ENCODE assay signal across 8 cellular contexts in the genomic region with DNA sequence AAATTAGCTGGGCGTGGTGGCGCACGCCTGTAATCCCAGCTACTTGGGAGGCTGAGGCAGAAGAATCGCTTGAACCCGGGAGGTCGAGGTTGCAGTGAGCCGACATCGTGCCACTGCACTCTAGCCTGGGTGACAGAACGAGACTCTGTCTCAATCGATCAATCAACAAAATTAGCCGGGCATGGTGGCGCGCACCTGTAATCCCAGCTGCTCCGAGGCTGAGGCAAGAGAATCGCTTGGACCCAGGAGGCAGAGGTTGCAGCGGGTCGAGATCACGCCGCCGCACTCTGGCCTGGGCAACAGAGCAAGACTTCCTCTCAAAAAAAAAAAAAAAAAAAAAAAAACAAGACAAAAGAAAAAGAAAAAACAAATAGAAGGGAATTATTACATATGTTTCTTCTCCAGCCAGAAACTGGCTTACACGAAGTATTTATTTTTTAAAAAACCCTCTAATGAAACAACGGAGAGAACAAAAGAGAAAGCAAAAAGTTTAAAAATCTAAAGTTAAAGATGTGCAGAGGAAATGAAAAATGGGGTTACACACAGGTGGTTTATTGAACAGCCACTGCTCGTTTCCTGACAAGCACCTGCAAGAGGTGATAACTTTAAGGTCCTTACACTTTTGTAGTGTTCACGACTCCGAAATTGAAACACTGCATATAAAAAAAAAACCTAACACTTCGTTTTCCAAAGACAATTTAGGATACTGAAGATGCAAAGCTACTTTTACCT. TPM values are rescaled to one million over a fixed set of nuclear protein-coding genes. Genes with fewer than 3 reads are reported as not detected.
A peak's percentile ranks its signal among the peaks of the same experiment; 100 is the strongest.
DNase-seq lines count a peak whose midpoint lies in the region; ATAC-seq and TF ChIP-seq lines count a peak whose summit lies in the region.

No MANE protein-coding gene starts in this region.

- no peaks in the 10 kb centered on the region for H3K36me3 ChIP-seq in adrenal gland (replicated peaks in 1 of 2)
- peaks cover 0 to 2% of the 10 kb centered on the region in 2 donors for H3K36me3 ChIP-seq in vagina

- H3K27ac ChIP-seq in AG04450 (ENCODE audit: low read depth, low read length) (no peak overlapping the region), adrenal gland (peak overlapping the region in 3 of 5 donors; percentile 76 to 91 (median 87)), vagina (peak overlapping the region; percentile 91)

- CTCF ChIA-PET in AG04450 (lab: Charles Lee) = interaction anchor here (0.5 to 3.4 kb wide), 5 partner anchors 81 to 1121 kb away, joined by 3 to 24 read pairs (median 7); partner anchors contain the start of gene ZNHIT3

- ATAC-seq in memory B cell (ENCODE audit: low read depth) = peak; percentile 37
- no peak for ATAC-seq in HG02884 (IDR thresholded peaks at IDR 0.05; ENCODE audit: unreplicated experiment)

- TF ChIP-seq CTCF in AG04450 (IDR thresholded peaks at IDR 0.05; ENCODE audit: low read depth, low read length) (no peak), adrenal gland (IDR thresholded peaks at IDR 0.05) (no peak), vagina (IDR thresholded peaks at IDR 0.05) (no peak)

- peak overlapping the region; percentile 97 for H3K4me3 Mint-ChIP-seq in memory B cell

- H3K27me3 ChIP-seq in AG04450 (ENCODE audit: control insufficient read depth, insufficient read depth, low read length) (no peaks in the 10 kb centered on the region), adrenal gland (no peaks in the 10 kb centered on the region), vagina (no peaks in the 10 kb centered on the region)

- no peaks in the 10 kb centered on the region for H3K9me3 Mint-ChIP-seq in memory B cell

- no peaks in the 10 kb centered on the region for H3K27me3 Mint-ChIP-seq in memory B cell

- H3K4me1 ChIP-seq in adrenal gland (replicated peaks in 1 of 2) (peaks cover 5 to 41% of the 10 kb centered on the region in 2 donors), vagina (peaks cover 52% of the 10 kb centered on the region)

- WGBS in adrenal gland, 4 donors = 71 to 75% (median 72%) methylated on average over 21 to 26 of the region's 26 CpGs

- TF ChIP-seq POLR2A in adrenal gland (IDR thresholded peaks at IDR 0.05) (no peak), vagina (IDR thresholded peaks at IDR 0.05) (no peak)

- H3K27ac Mint-ChIP-seq in memory B cell = peak overlapping the region; percentile 89

- peak overlapping the region; percentile 88 for H3K4me3 ChIP-seq in AG04450 (ENCODE audit: low read depth, low read length)
- H3K4me3 ChIP-seq in Jurkat, Clone E6-1 (ENCODE audit: low read length) = peak overlapping the region; percentile 86
- H3K4me3 ChIP-seq in adrenal gland = peak overlapping the region in 1 of 4 donors; percentile 82
- peak overlapping the region; percentile 84 to 92 for H3K4me3 ChIP-seq in vagina

- intact Hi-C loops in adrenal gland (cut with DNase I) (no loop called here), vagina (cut with DNase I) (no loop called here)

- peaks cover 21% of the 10 kb centered on the region for H3K4me1 Mint-ChIP-seq in memory B cell

- H3K9me3 ChIP-seq in AG04450 (ENCODE audit: control insufficient read depth, insufficient read depth, low read length) = peaks cover 4% of the 10 kb centered on the region; the same call in 1 of the 2 replicates
- no peaks in the 10 kb centered on the region for H3K9me3 ChIP-seq in adrenal gland (replicated peaks in 1 of 3)
- no peaks in the 10 kb centered on the region for H3K9me3 ChIP-seq in vagina

- DNase-seq in AG04450 (ENCODE audit: low read depth, low spot score) (no peak), adrenal gland (no peak), memory B cell (ENCODE audit: low spot score in 2 of 2) (peak; percentile 17 to 40), vagina (ENCODE audit: extremely low spot score in 2 of 2) (no peak), HuH-7 (ENCODE audit: low spot score) (no peak), NCI-H2171 (lab: John Stamatoyannopoulos, UW) (no peak)
- DNase-seq in Jurkat, Clone E6-1 (ENCODE audit: low read depth, low spot score) = peak; percentile 70

- POLR2A ChIA-PET in AG04450 (lab: Yijun Ruan, JAX) = interaction anchor here (0.6 to 2.0 kb wide), 2 partner anchors 209 to 265 kb away, joined by 4 to 10 read pairs; no protein-coding TSS in a partner anchor

- H3K36me3 Mint-ChIP-seq in memory B cell = peaks cover 8% of the 10 kb centered on the region

RNA-seq across cellular contexts. Expression of gene SYNRG, which starts 1.4 kb away (rescaled TPM):
- polyA plus RNA-seq in AG04450 (2011; rRNA removed) (24.9 and 26.2 TPM in 2 replicates), adrenal gland (10 to 100 TPM in 2 of 3 donors, 1 to 10 TPM in 1; 8.5 to 36.1 (median 10.7) TPM)
- polyA minus RNA-seq in AG04450 (2011; rRNA and poly(A)+ RNA removed) = 47.5 and 52.4 TPM in 2 replicates
- 28.3 TPM for polyA plus RNA-seq in Jurkat, Clone E6-1 (2012; ENCODE audit: insufficient read depth, insufficient read length)
- total RNA-seq in adrenal gland (10 to 100 TPM; 21.7 to 45.7 (median 32.6) TPM), vagina (42.2 TPM)

RNA-seq across cellular contexts. Expression of gene DDX52, which starts 35.4 kb away (rescaled TPM):
- polyA plus RNA-seq in AG04450 (2011; rRNA removed) (24.2 and 31.8 TPM in 2 replicates), adrenal gland (10 to 100 TPM in 2 of 3 donors, 1 to 10 TPM in 1; 7.2 to 24.8 (median 11.3) TPM)
- 16.0 and 27.8 TPM in 2 replicates for polyA minus RNA-seq in AG04450 (2011; rRNA and poly(A)+ RNA removed)
- 32.9 TPM for polyA plus RNA-seq in Jurkat, Clone E6-1 (2012; ENCODE audit: insufficient read depth, insufficient read length)
- total RNA-seq in adrenal gland (10 to 100 TPM in 7 of 8 donors, 1 to 10 TPM in 1; 8.4 to 21.6 (median 19.1) TPM), vagina (20.1 TPM)

Comparison
In these comparisons a context has a peak if more than half of its experiments do, and no peak if none do; other contexts are left out.
1. DNase-seq: peak in Jurkat, Clone E6-1 (single experiment) and memory B cell (2 of 2); none in AG04450 (single experiment), adrenal gland (0 of 7), vagina (0 of 2), HuH-7 (single experiment) and NCI-H2171 (single experiment).